8 cellular contexts compared by ENCODE assay signal in the genomic region with DNA sequence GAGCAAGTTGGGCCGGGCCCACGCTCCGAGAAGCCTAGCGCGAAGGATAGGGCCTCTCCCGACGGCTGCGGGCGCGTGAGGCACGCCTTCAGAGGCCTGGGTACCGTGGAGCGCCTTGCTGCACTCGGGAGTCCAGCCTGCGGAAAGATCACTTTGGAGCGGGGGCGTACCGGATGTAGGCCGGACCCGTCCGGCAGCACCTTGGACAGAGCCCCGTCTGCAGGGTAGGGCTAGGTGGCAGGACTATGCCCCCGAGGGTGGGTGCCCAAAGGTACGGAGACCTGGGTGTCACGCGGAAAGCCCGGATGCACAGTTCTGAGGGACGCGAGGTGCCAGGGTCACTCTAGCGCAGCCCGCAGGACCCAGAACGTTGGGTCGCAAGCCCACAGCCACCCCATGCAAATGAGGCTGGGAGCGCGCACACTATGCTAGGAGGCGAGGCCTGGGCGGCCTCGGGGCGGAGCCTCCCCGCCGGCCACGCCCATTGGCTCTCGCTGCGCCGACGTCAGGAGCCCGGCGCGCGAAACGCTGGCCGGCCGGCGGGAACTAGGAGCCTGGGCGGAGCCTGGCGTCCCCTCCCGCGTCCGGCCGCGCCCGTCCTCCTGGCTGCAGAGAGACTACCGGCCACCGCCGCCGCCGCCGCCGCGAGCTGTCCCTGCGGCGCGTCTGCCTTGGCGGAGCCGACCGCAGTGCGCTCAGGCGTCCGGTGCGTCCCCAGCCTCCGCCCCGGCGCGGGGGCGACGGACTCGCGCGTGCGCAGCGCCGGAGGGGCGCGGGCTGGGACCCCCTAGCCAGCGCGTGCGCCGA. TPM values are rescaled to one million over a fixed set of nuclear protein-coding genes. Genes with fewer than 3 reads are reported as not detected.
DNase-seq lines count a peak whose midpoint lies in the region; ATAC-seq and TF ChIP-seq lines count a peak whose summit lies in the region.

Gene PAQR4, plus strand, starts transcription at position 611 of the 807 bp plus-strand sequence. CDS start 327 bp downstream, outside the sequence.

- peak within 1 kb of the TSS; percentile 65 for H3K4me3 ChIP-seq in fibroblast of villous mesenchyme (ENCODE audit: low read depth, low read length)
- H3K4me3 ChIP-seq in neural cell (ENCODE audit: low read length) = peak within 1 kb of the TSS; percentile 98

- H3K27me3 Mint-ChIP-seq in stimulated activated naive CD8-positive, alpha-beta T cell treated with anti-CD3 and anti-CD28 coated beads, Interleukin-15, amount 100 ng/mL, for 72 hours = peaks cover 43% of the 10 kb centered on the region

- TF ChIP-seq CTCF in fibroblast of villous mesenchyme (IDR thresholded peaks at IDR 0.05; ENCODE audit: insufficient read depth, low read depth, low read length) = no peak
- TF ChIP-seq CTCF in neural cell (IDR thresholded peaks at IDR 0.05; ENCODE audit: poor library complexity, severe bottlenecking) = no peak

- DNase-seq in ELR (ENCODE audit: low read depth) (peak; percentile 89), H4 (ENCODE audit: low spot score) (peak; percentile 69), LoVo (ENCODE audit: low spot score) (peak; percentile 96), activated gamma-delta T cell (lab: John Stamatoyannopoulos, UW) (peak; percentile 63), fibroblast of villous mesenchyme (ENCODE audit: low read depth) (peak; percentile 84)
- DNase-seq in stimulated activated naive CD8-positive, alpha-beta T cell treated with anti-CD3 and anti-CD28 coated beads, Interleukin-15, amount 100 ng/mL, for 72 hours = peak; percentile 88 to 89

- peak; percentile 91 for TF ChIP-seq POLR2A in Raji (IDR thresholded peaks at IDR 0.05; ENCODE audit: insufficient read depth, low read depth, low read length)

- peaks cover 43% of the 10 kb centered on the region for H3K27me3 ChIP-seq in neural cell (ENCODE audit: insufficient read depth, low read depth, low read length)

- ATAC-seq in stimulated activated naive CD8-positive, alpha-beta T cell treated with anti-CD3 and anti-CD28 coated beads, Interleukin-15, amount 100 ng/mL, for 72 hours = peak; percentile 82

- H3K79me2 ChIP-seq in neural cell (replicated peaks; ENCODE audit: insufficient read depth, low read length) = no peaks in the 10 kb centered on the region

- TF ChIP-seq RAD21 in neural cell (conservative IDR thresholded peaks at IDR 0.05) = no peak

- H3K4me3 Mint-ChIP-seq in stimulated activated naive CD8-positive, alpha-beta T cell treated with anti-CD3 and anti-CD28 coated beads, Interleukin-15, amount 100 ng/mL, for 72 hours = peak within 1 kb of the TSS; percentile 77 to 86

- no peaks in the 10 kb centered on the region for H3K9me3 Mint-ChIP-seq in stimulated activated naive CD8-positive, alpha-beta T cell treated with anti-CD3 and anti-CD28 coated beads, Interleukin-15, amount 100 ng/mL, for 72 hours

- H3K9me2 ChIP-seq in neural cell (ENCODE audit: insufficient read depth, low read length) = no peaks in the 10 kb centered on the region

- H2AFZ ChIP-seq in neural cell (ENCODE audit: low read depth, low read length) = no peak within 1 kb of the TSS

- H3K27ac Mint-ChIP-seq in stimulated activated naive CD8-positive, alpha-beta T cell treated with anti-CD3 and anti-CD28 coated beads, Interleukin-15, amount 100 ng/mL, for 72 hours = peak within 1 kb of the TSS in 1 of 2 donors; percentile 91

- no peaks in the 10 kb centered on the region for H3K36me3 ChIP-seq in neural cell (ENCODE audit: insufficient read depth, low read length)

- H3K4me1 Mint-ChIP-seq in stimulated activated naive CD8-positive, alpha-beta T cell treated with anti-CD3 and anti-CD28 coated beads, Interleukin-15, amount 100 ng/mL, for 72 hours = peaks cover 59% of the 10 kb centered on the region

- no peaks in the 10 kb centered on the region for H4K20me1 ChIP-seq in neural cell (ENCODE audit: insufficient read depth)

- H3K4me2 ChIP-seq in neural cell (ENCODE audit: low read length) = peak within 1 kb of the TSS; percentile 76

- H3K9me3 ChIP-seq in neural cell (ENCODE audit: low read length) = no peaks in the 10 kb centered on the region

- H3F3A ChIP-seq in neural cell (ENCODE audit: insufficient read depth, low read length, poor library complexity, severe bottlenecking) = no peaks in the 10 kb centered on the region

- peak; percentile 56 for TF ChIP-seq EP300 in neural cell (conservative IDR thresholded peaks at IDR 0.05; ENCODE audit: poor library complexity, severe bottlenecking)

- H3K9ac ChIP-seq in neural cell (ENCODE audit: low read length) = peak within 1 kb of the TSS; percentile 83

- peak within 1 kb of the TSS; percentile 31 for H3K27ac ChIP-seq in neural cell (ENCODE audit: low read length)

TF ChIP-seq in neural cell, 6 proteins besides CTCF, POLR2A, EP300 and RAD21:
- TF ChIP-seq EZH2 (IDR thresholded peaks at IDR 0.05; ENCODE audit: borderline replicate concordance, insufficient read depth, low read length, poor library complexity, severe bottlenecking) (no peak), TAF1 (IDR thresholded peaks at IDR 0.05; ENCODE audit: low read depth) (no peak), POLR2AphosphoS5 (IDR thresholded peaks at IDR 0.05) (peak; percentile 63), SMC3 (conservative IDR thresholded peaks at IDR 0.05; ENCODE audit: poor library complexity) (no peak), MXI1 (conservative IDR thresholded peaks at IDR 0.05; ENCODE audit: poor library complexity, severe bottlenecking) (peak; percentile 81)
- TF ChIP-seq, protein P1, sequence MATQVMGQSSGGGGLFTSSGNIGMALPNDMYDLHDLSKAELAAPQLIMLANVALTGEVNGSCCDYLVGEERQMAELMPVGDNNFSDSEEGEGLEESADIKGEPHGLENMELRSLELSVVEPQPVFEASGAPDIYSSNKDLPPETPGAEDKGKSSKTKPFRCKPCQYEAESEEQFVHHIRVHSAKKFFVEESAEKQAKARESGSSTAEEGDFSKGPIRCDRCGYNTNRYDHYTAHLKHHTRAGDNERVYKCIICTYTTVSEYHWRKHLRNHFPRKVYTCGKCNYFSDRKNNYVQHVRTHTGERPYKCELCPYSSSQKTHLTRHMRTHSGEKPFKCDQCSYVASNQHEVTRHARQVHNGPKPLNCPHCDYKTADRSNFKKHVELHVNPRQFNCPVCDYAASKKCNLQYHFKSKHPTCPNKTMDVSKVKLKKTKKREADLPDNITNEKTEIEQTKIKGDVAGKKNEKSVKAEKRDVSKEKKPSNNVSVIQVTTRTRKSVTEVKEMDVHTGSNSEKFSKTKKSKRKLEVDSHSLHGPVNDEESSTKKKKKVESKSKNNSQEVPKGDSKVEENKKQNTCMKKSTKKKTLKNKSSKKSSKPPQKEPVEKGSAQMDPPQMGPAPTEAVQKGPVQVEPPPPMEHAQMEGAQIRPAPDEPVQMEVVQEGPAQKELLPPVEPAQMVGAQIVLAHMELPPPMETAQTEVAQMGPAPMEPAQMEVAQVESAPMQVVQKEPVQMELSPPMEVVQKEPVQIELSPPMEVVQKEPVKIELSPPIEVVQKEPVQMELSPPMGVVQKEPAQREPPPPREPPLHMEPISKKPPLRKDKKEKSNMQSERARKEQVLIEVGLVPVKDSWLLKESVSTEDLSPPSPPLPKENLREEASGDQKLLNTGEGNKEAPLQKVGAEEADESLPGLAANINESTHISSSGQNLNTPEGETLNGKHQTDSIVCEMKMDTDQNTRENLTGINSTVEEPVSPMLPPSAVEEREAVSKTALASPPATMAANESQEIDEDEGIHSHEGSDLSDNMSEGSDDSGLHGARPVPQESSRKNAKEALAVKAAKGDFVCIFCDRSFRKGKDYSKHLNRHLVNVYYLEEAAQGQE (IDR thresholded peaks at IDR 0.05; ENCODE audit: borderline replicate concordance) = no peak

RNA-seq across cellular contexts. Expression of gene PAQR4, which starts in this region (rescaled TPM):
- total RNA-seq in H4 (2014; rRNA removed; shearing (Covaris generic)) = 14.4 and 17.9 TPM in 2 replicates
- 4.3 and 5.2 TPM in 2 replicates for total RNA-seq in fibroblast of villous mesenchyme
- 47.8 and 55.8 TPM in 2 replicates for polyA plus RNA-seq in neural cell
- polyA minus RNA-seq in neural cell = 31.0 and 38.5 TPM in 2 replicates

Comparison
In these comparisons a context has a peak if more than half of its experiments do, and no peak if none do; other contexts are left out.
1. Peak in every context shown above with its lines: DNase-seq, ATAC-seq, H3K4me3 ChIP-seq and H3K27ac ChIP-seq.